ENCODE assay signal across 8 cellular contexts in the genomic region with DNA sequence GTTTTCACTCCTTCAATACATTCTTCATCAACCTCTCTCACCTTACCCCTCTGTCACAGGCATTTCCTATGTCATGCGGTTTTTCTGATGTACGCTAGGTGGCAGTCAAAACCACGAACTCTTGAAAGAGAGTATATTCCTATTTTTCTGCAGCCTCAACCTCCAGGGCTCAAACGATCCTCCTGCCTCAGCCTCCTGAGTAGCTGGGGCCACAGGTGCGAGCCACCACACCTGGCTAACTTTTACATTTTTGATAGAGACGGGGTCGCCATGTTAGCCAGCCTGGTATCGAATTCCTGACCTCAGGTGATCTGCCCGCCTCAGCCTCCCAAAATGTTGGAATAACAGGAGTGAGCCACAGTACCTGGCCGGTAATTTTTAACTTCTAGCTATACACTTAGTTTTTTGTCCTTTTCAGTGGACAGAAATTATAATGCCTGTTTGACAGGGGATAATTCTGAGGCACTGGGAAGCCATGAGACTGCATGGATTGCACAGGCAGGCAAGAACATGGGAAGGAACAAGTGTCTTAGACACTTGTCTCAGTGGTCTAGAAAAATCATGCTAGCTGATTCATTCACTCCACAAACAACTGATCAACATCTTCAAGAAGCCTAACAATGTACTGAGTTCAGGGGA. TPM values are rescaled to one million over a fixed set of nuclear protein-coding genes. Genes with fewer than 3 reads are reported as not detected.
A peak's percentile ranks its signal among the peaks of the same experiment; 100 is the strongest.
DNase-seq lines count a peak whose midpoint lies in the region; ATAC-seq and TF ChIP-seq lines count a peak whose summit lies in the region.

No MANE protein-coding gene starts in this region.

- H3K79me2 ChIP-seq in OCI-LY7 (ENCODE audit: insufficient read depth, low read depth, low read length) = no peaks in the 10 kb centered on the region

- TF ChIP-seq CTCF in OCI-LY7 (conservative IDR thresholded peaks at IDR 0.05; ENCODE audit: low read length) = peak; percentile 88

- H4K20me1 ChIP-seq in OCI-LY7 (ENCODE audit: insufficient read depth, low read length) = no peaks in the 10 kb centered on the region

- H3K36me3 ChIP-seq in OCI-LY7 (ENCODE audit: insufficient read depth, low read length) = no peaks in the 10 kb centered on the region
- H3K36me3 ChIP-seq in adipocyte (ENCODE audit: control insufficient read depth, insufficient read depth, low read length, severe bottlenecking) = no peaks in the 10 kb centered on the region

- H3K4me1 ChIP-seq in OCI-LY7 (ENCODE audit: insufficient read depth, low read length, poor library complexity, severe bottlenecking) = peaks cover 8% of the 10 kb centered on the region
- H3K4me1 ChIP-seq in adipocyte (ENCODE audit: control insufficient read depth, insufficient read depth, low read length) = peaks cover 3% of the 10 kb centered on the region

- CTCF ChIA-PET in OCI-LY7 (lab: Charles Lee; ENCODE audit: unreplicated experiment) = no interaction called here

- no peak overlapping the region for H2AFZ ChIP-seq in OCI-LY7 (ENCODE audit: low read length)

- H3K9me2 ChIP-seq in OCI-LY7 (ENCODE audit: insufficient read depth, low read length) = no peaks in the 10 kb centered on the region

- no peaks in the 10 kb centered on the region for H3K27me3 ChIP-seq in adipocyte (replicated peaks; ENCODE audit: control insufficient read depth, insufficient read depth, low read length)

- H3K27ac ChIP-seq in OCI-LY7 (ENCODE audit: low read depth, low read length, poor library complexity, severe bottlenecking) = no peak overlapping the region

- H3K4me3 ChIP-seq in OCI-LY7 (ENCODE audit: low read depth, low read length, poor library complexity, severe bottlenecking) (no peak overlapping the region), adipocyte (ENCODE audit: low read length) (no peak overlapping the region)

- BruUV-seq in OCI-LY7 (replicated peaks; lab: Mats Ljungman, UMichigan) = no TSS peak

- no peak for ATAC-seq in GM21717 (IDR thresholded peaks at IDR 0.05; ENCODE audit: unreplicated experiment)
- ATAC-seq in HG03039 (IDR thresholded peaks at IDR 0.05; ENCODE audit: unreplicated experiment) = no peak

- intact Hi-C loops in OCI-LY7 (cut with micrococcal nuclease; ENCODE audit: unreplicated experiment) = no loop called here

- H3K9me3 ChIP-seq in OCI-LY7 (ENCODE audit: low read length) (no peaks in the 10 kb centered on the region), adipocyte (ENCODE audit: control insufficient read depth, low read length) (no peaks in the 10 kb centered on the region)

- H3K4me2 ChIP-seq in OCI-LY7 (ENCODE audit: low read length) = no peak overlapping the region

- DNase-seq in D341Med (ENCODE audit: low spot score) = peak; percentile 49
- DNase-seq in HT1080 (ENCODE audit: low read depth) = peak; percentile 39
- DNase-seq in OCI-LY7 (ENCODE audit: low spot score) = peak; percentile 75
- peak; percentile 78 for DNase-seq in adipocyte (ENCODE audit: low read depth)
- peak; percentile 19 for DNase-seq in hepatic stellate cell (ENCODE audit: low spot score)
- DNase-seq in stimulated activated CD4-positive, alpha-beta T cell treated with anti-CD3 and anti-CD28 coated beads, Interleukin-1b, Interleukin-23, amount 100 ng/mL, for 48 hours = peak; percentile 24

- no peak overlapping the region for H3K9ac ChIP-seq in adipocyte (ENCODE audit: low read length)

- POLR2A ChIA-PET in OCI-LY7 (lab: Charles Lee) = interaction anchor here (1.6 to 4.3 kb wide), 3 partner anchors 23 to 38 kb away, joined by 6 to 38 read pairs (median 28); a partner anchor contains a TSS

RNA-seq across cellular contexts. Expression of a gene that starts 22.5 kb away (rescaled TPM):
- total RNA-seq in HT1080 (2014; rRNA removed; shearing (Covaris generic)) = 3.4 and 3.8 TPM in 2 replicates
- 4.6 and 6.9 TPM in 2 replicates for polyA plus RNA-seq in HT1080 (2015; cell fraction: cytosol; rRNA removed)
- polyA plus RNA-seq in HT1080 (2015; cell fraction: nucleus; rRNA removed) = 9.1 and 9.7 TPM in 2 replicates
- 0.18 and 0.69 TPM in 2 replicates for total RNA-seq in OCI-LY7 (2014; rRNA removed; shearing (Covaris generic))
- 0.57 and 0.72 TPM in 2 replicates for total RNA-seq in OCI-LY7 (2022)

Comparison
In these comparisons a context has a peak if more than half of its experiments do, and no peak if none do; other contexts are left out.
1. DNase-seq: peak in every context shown above with its lines; median percentile 78 in adipocyte; 75 in OCI-LY7; 49 in D341Med; 39 in HT1080; 24 in stimulated activated CD4-positive, alpha-beta T cell treated with anti-CD3 and anti-CD28 coated beads, Interleukin-1b, Interleukin-23, amount 100 ng/mL, for 48 hours; 19 in hepatic stellate cell.